In genomic region chr22:23786752-23787599, GRCh38 we compare ENCODE assay signal across 8 cellular contexts. TPM values are rescaled to one million over a fixed set of nuclear protein-coding genes. Genes with fewer than 3 reads are reported as not detected.
DNase-seq lines count a peak whose midpoint lies in the region; ATAC-seq and TF ChIP-seq lines count a peak whose summit lies in the region.

Gene SMARCB1, plus strand, starts transcription at chr22:23786966. Its CDS starts 204 bp downstream, at chr22:23787170.

- H2AFZ ChIP-seq in PC-9 = peak within 1 kb of the TSS; percentile 86

- intact Hi-C loops in PC-9 (cut with micrococcal nuclease; ENCODE audit: unreplicated experiment) = no loop called here

- H3K9me3 Mint-ChIP-seq in activated T-cell treated with anti-CD3 and anti-CD28 coated beads, Interleukin-2, amount 50 U/mL, for 24 hours = no peaks in the 10 kb centered on the region

- no TSS peak for BruUV-seq in PC-9 (replicated peaks; lab: Mats Ljungman, UMichigan)

- peak within 1 kb of the TSS; percentile 96 for H3K27ac Mint-ChIP-seq in activated T-cell treated with anti-CD3 and anti-CD28 coated beads, Interleukin-2, amount 50 U/mL, for 24 hours

- H3K4me3 Mint-ChIP-seq in activated T-cell treated with anti-CD3 and anti-CD28 coated beads, Interleukin-2, amount 50 U/mL, for 24 hours = peak within 1 kb of the TSS; percentile 92

- H3K27ac ChIP-seq in PC-9 = peak within 1 kb of the TSS; percentile 88
- peak within 1 kb of the TSS; percentile 90 for H3K27ac ChIP-seq in muscle layer of duodenum (ENCODE audit: low read length)

- peaks cover 46% of the 10 kb centered on the region for H3K79me2 ChIP-seq in PC-9 (ENCODE audit: low read depth)

- peaks cover 26% of the 10 kb centered on the region for H3K36me3 Mint-ChIP-seq in activated T-cell treated with anti-CD3 and anti-CD28 coated beads, Interleukin-2, amount 50 U/mL, for 24 hours (ENCODE audit: low read depth)

- peak; percentile 83 for DNase-seq in COR-L47 (lab: John Stamatoyannopoulos, UW)
- peak; percentile 97 for DNase-seq in HuH-7 (ENCODE audit: low spot score)
- peak; percentile 63 to 76 for DNase-seq in PC-9
- peak; percentile 94 for DNase-seq in activated T-cell treated with anti-CD3 and anti-CD28 coated beads, Interleukin-2, amount 50 U/mL, for 24 hours
- DNase-seq in stimulated activated CD8-positive, alpha-beta memory T cell treated with anti-CD3 and anti-CD28 coated beads, Interleukin-7, amount 100 ng/mL, for 1 hour (ENCODE audit: low read depth in 2 of 2) = peak; percentile 80 to 89

- H3K27me3 Mint-ChIP-seq in activated T-cell treated with anti-CD3 and anti-CD28 coated beads, Interleukin-2, amount 50 U/mL, for 24 hours = no peaks in the 10 kb centered on the region

- H4K20me1 ChIP-seq in PC-9 (ENCODE audit: insufficient read depth) = peaks cover 45% of the 10 kb centered on the region

- H3K9me3 ChIP-seq in PC-9 (ENCODE audit: insufficient read depth, low read depth) (no peaks in the 10 kb centered on the region), muscle layer of duodenum (ENCODE audit: control insufficient read depth in 1 of 2, low read length in 2 of 2) (no peaks in the 10 kb centered on the region)

- H3K4me1 ChIP-seq in PC-9 (replicated peaks; ENCODE audit: insufficient read depth) (peaks cover 26% of the 10 kb centered on the region), muscle layer of duodenum (ENCODE audit: control insufficient read depth in 1 of 2, insufficient read depth in 2 of 2, low read length in 2 of 2) (peaks cover 9 to 39% of the 10 kb centered on the region in 2 donors)

- POLR2A ChIA-PET in PC-9 (lab: Charles Lee; ENCODE audit: unreplicated experiment) = interaction anchor here (0.6 kb wide), 1 partner anchor 1288 kb away, joined by 4 read pairs; no protein-coding TSS in a partner anchor

- CTCF ChIA-PET in PC-9 (lab: Charles Lee) = no interaction called here

- ATAC-seq in GM21381 (IDR thresholded peaks at IDR 0.05; ENCODE audit: unreplicated experiment) = peak; percentile 77
- ATAC-seq in esophagus mucosa = peak; percentile 97

- H3F3A ChIP-seq in PC-9 (ENCODE audit: insufficient read depth, low read depth) = peaks cover 3% of the 10 kb centered on the region; the same call in 1 of the 2 replicates

- peaks cover 34% of the 10 kb centered on the region for H3K4me1 Mint-ChIP-seq in activated T-cell treated with anti-CD3 and anti-CD28 coated beads, Interleukin-2, amount 50 U/mL, for 24 hours (ENCODE audit: low read depth)

- H3K36me3 ChIP-seq in PC-9 (ENCODE audit: low read depth) (no peaks in the 10 kb centered on the region), muscle layer of duodenum (ENCODE audit: control insufficient read depth in 1 of 2, insufficient read depth in 2 of 2, low read length in 2 of 2) (peaks cover 4 to 10% of the 10 kb centered on the region in 2 donors)

- no peaks in the 10 kb centered on the region for H3K9me2 ChIP-seq in PC-9 (ENCODE audit: insufficient read depth)

- H3K4me3 ChIP-seq in PC-9 = peak within 1 kb of the TSS; percentile 68
- peak within 1 kb of the TSS; percentile 87 for H3K4me3 ChIP-seq in muscle layer of duodenum (ENCODE audit: low read depth in 1 of 2, low read length in 2 of 2)

- H3K4me2 ChIP-seq in PC-9 = peak within 1 kb of the TSS; percentile 89

- no peaks in the 10 kb centered on the region for H3K27me3 ChIP-seq in PC-9 (ENCODE audit: insufficient read depth, low read depth)
- no peaks in the 10 kb centered on the region for H3K27me3 ChIP-seq in muscle layer of duodenum (ENCODE audit: low read depth, low read length)

- no peak for TF ChIP-seq CTCF in PC-9 (conservative IDR thresholded peaks at IDR 0.05)

RNA-seq across cellular contexts. Expression of gene SMARCB1, which starts in this region (rescaled TPM):
- total RNA-seq in PC-9 (2021) (61.7 and 80.2 TPM in 2 replicates), esophagus mucosa (60.3 TPM)

Comparison
In these comparisons a context has a peak if more than half of its experiments do, and no peak if none do; other contexts are left out.
1. Peak in every context shown above with its lines: DNase-seq, ATAC-seq, H3K4me3 ChIP-seq and H3K27ac ChIP-seq.